In genomic region chr5:56011835-56012234, GRCh38 we compare ENCODE assay signal across 1 cellular context.
TF ChIP-seq lines count a peak whose summit lies in the region.

No MANE protein-coding gene starts in this region.

TF ChIP-seq in GM23338, 12 proteins besides CTCF, POLR2A, EP300 and RAD21 (continued from another document):
- no peak for TF ChIP-seq REST (IDR thresholded peaks at IDR 0.05; ENCODE audit: unreplicated experiment)
- TF ChIP-seq NANOG (IDR thresholded peaks at IDR 0.05; ENCODE audit: borderline replicate concordance): no peak
- no peak for TF ChIP-seq POLR2AphosphoS5 (IDR thresholded peaks at IDR 0.05; ENCODE audit: low read depth)
- TF ChIP-seq JUNB (IDR thresholded peaks at IDR 0.05; ENCODE audit: unreplicated experiment): no peak
- TF ChIP-seq STAT1 (IDR thresholded peaks at IDR 0.05; ENCODE audit: unreplicated experiment): no peak
